ENCODE assay signal across 1 cellular context in the genomic region with DNA sequence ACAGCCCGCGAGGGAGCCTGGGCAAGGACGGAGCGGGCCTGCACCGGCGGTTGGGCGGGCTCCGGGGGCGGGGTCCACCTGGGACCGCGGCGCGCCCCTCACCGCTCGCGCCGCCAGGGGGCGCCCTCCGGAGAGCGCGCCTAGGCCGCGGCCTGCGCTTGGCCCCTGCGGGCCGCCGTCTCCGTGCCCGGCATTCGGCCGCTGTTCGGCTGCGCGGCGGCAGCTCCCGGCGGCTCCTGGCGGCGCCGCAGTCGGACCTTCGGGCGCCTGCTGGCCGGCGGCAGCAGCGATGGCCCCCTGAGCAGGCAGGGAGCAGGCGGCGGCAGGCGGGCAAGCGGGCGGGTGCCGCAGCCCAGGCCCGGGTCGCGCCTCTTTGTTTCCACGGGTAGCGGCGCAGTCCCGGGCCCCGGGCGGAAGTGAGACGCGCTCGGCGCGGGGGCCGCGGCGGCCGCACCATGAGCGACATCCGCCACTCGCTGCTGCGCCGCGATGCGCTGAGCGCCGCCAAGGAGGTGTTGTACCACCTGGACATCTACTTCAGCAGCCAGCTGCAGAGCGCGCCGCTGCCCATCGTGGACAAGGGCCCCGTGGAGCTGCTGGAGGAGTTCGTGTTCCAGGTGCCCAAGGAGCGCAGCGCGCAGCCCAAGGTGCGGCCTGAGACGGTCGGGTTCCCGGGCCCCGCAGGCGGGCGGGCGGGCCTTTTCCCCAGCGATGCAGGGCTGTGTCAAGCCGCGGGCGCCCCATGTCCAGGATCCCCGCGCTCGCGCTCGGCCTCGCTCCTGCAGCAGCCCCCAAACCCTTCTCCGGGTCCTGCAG.
TF ChIP-seq lines count a peak whose summit lies in the region.

A gene (plus strand): TSS at position 193 of the 816 bp plus-strand sequence. CDS start 263 bp downstream, at position 456.

TF ChIP-seq in IMR-90, 13 proteins besides CTCF, POLR2A, EP300 and RAD21 (continued from another document):
- peak; percentile 31; the same call in 1 of the 2 replicates for TF ChIP-seq MXI1 (IDR thresholded peaks at IDR 0.05; ENCODE audit: borderline replicate concordance, low read depth, low read length)
- TF ChIP-seq NFE2L2 (IDR thresholded peaks at IDR 0.05; ENCODE audit: low read depth, low read length) = no peak
- TF ChIP-seq, protein P1, sequence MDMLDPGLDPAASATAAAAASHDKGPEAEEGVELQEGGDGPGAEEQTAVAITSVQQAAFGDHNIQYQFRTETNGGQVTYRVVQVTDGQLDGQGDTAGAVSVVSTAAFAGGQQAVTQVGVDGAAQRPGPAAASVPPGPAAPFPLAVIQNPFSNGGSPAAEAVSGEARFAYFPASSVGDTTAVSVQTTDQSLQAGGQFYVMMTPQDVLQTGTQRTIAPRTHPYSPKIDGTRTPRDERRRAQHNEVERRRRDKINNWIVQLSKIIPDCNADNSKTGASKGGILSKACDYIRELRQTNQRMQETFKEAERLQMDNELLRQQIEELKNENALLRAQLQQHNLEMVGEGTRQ (IDR thresholded peaks at IDR 0.05; ENCODE audit: low read depth, low read length) = no peak
- TF ChIP-seq RCOR1 (IDR thresholded peaks at IDR 0.05; ENCODE audit: insufficient replicate concordance, low read length) = peak; percentile 30
